1 cellular context compared by ENCODE assay signal in genomic region chr20:62196286-62196685, GRCh38.
TF ChIP-seq lines count a peak whose summit lies in the region.

No MANE protein-coding gene starts in this region.

TF ChIP-seq in HepG2, 621 proteins besides CTCF, POLR2A, EP300 and RAD21:
- TF ChIP-seq TOPORS (CRISPR knock-in tag; IDR thresholded peaks at IDR 0.05) (no peak), RFX3 (CRISPR knock-in tag; IDR thresholded peaks at IDR 0.05) (no peak), ZNF574 (CRISPR knock-in tag; IDR thresholded peaks at IDR 0.05) (no peak), HOXD1 (CRISPR knock-in tag; IDR thresholded peaks at IDR 0.05) (no peak), GMEB1 (CRISPR knock-in tag; IDR thresholded peaks at IDR 0.05; ENCODE audit: borderline replicate concordance) (no peak), HNF4G (IDR thresholded peaks at IDR 0.05; ENCODE audit: borderline replicate concordance, low read depth, low read length) (no peak), HNF4G (CRISPR knock-in tag; IDR thresholded peaks at IDR 0.05; ENCODE audit: borderline replicate concordance, low read depth) (no peak), CEBPG (CRISPR knock-in tag; IDR thresholded peaks at IDR 0.05) (no peak), BRD4 (CRISPR knock-in tag; IDR thresholded peaks at IDR 0.05) (no peak), WIZ (CRISPR knock-in tag; IDR thresholded peaks at IDR 0.05) (no peak)
- TF ChIP-seq, protein P1, sequence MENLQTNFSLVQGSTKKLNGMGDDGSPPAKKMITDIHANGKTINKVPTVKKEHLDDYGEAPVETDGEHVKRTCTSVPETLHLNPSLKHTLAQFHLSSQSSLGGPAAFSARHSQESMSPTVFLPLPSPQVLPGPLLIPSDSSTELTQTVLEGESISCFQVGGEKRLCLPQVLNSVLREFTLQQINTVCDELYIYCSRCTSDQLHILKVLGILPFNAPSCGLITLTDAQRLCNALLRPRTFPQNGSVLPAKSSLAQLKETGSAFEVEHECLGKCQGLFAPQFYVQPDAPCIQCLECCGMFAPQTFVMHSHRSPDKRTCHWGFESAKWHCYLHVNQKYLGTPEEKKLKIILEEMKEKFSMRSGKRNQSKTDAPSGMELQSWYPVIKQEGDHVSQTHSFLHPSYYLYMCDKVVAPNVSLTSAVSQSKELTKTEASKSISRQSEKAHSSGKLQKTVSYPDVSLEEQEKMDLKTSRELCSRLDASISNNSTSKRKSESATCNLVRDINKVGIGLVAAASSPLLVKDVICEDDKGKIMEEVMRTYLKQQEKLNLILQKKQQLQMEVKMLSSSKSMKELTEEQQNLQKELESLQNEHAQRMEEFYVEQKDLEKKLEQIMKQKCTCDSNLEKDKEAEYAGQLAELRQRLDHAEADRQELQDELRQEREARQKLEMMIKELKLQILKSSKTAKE (CRISPR knock-in tag; IDR thresholded peaks at IDR 0.05; ENCODE audit: borderline replicate concordance), result no peak
- TF ChIP-seq, protein P2, sequence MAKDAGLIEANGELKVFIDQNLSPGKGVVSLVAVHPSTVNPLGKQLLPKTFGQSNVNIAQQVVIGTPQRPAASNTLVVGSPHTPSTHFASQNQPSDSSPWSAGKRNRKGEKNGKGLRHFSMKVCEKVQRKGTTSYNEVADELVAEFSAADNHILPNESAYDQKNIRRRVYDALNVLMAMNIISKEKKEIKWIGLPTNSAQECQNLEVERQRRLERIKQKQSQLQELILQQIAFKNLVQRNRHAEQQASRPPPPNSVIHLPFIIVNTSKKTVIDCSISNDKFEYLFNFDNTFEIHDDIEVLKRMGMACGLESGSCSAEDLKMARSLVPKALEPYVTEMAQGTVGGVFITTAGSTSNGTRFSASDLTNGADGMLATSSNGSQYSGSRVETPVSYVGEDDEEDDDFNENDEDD (CRISPR knock-in tag; IDR thresholded peaks at IDR 0.05; ENCODE audit: borderline replicate concordance), result no peak
